ENCODE assay signal across 1 cellular context in genomic region chr1:173020138-173020742, GRCh38.
TF ChIP-seq lines count a peak whose summit lies in the region.

No MANE protein-coding gene starts in this region.

TF ChIP-seq in GM12878, 131 proteins besides CTCF, POLR2A, EP300 and RAD21 (continued from another document):
- TF ChIP-seq E4F1 (IDR thresholded peaks at IDR 0.05; ENCODE audit: borderline replicate concordance, partially characterized antibody) (no peak), IKZF2 (IDR thresholded peaks at IDR 0.05) (peak; percentile 62 to 71; a peak in 3 of 4 replicates), SRF (IDR thresholded peaks at IDR 0.05; ENCODE audit: low read depth in 2 of 2, low read length in 2 of 2) (no peak), SPI1 (IDR thresholded peaks at IDR 0.05; ENCODE audit: borderline replicate concordance, insufficient read depth, low read depth, low read length) (peak; percentile 97), CBX5 (IDR thresholded peaks at IDR 0.05; ENCODE audit: low read depth) (no peak), ZNF622 (IDR thresholded peaks at IDR 0.05) (no peak), SMAD1 (IDR thresholded peaks at IDR 0.05; ENCODE audit: low read depth, partially characterized antibody) (no peak), SREBF2 (IDR thresholded peaks at IDR 0.05; ENCODE audit: low read length) (no peak), CUX1 (IDR thresholded peaks at IDR 0.05; ENCODE audit: insufficient replicate concordance, low read depth, low read length) (no peak), PBX3 (IDR thresholded peaks at IDR 0.05; ENCODE audit: insufficient replicate concordance, low read depth, low read length) (no peak), ATF2 (IDR thresholded peaks at IDR 0.05; ENCODE audit: low read length) (peak; percentile 33; the same call in 1 of the 2 replicates), KAT2A (conservative IDR thresholded peaks at IDR 0.05; ENCODE audit: control insufficient read depth, low read depth, low read length) (no peak), PAX5 (IDR thresholded peaks at IDR 0.05; ENCODE audit: borderline replicate concordance, low read depth, low read length) (0 out of 2 replicates have a peak, but pooled peaks have one; percentile 30), PML (IDR thresholded peaks at IDR 0.05; ENCODE audit: low read length) (no peak), CHD2 (IDR thresholded peaks at IDR 0.05; ENCODE audit: borderline replicate concordance, low read depth, low read length) (no peak), FOXK2 (IDR thresholded peaks at IDR 0.05) (no peak), CHD1 (IDR thresholded peaks at IDR 0.05; ENCODE audit: low read depth, low read length) (no peak), GABPA (IDR thresholded peaks at IDR 0.05; ENCODE audit: low read depth) (no peak)
